ENCODE assay signal across 9 cellular contexts in genomic region chr17:75346906-75347305, GRCh38. TPM values are rescaled to one million over a fixed set of nuclear protein-coding genes. Genes with fewer than 3 reads are reported as not detected.
DNase-seq lines count a peak whose midpoint lies in the region; TF ChIP-seq lines count a peak whose summit lies in the region.
"Had no signal": no experiment of that assay in that cellular context is flagged by ENCODE, and none has a peak within 500 bp of the region (broad histone marks: within the 10 kb centered on the region; RNA-seq: fewer than 3 reads in every experiment).

No MANE protein-coding gene starts in this region.

- no peak overlapping the region for H4K8ac ChIP-seq in neuronal stem cell (ENCODE audit: low read depth, low read length)

- no peak for TF ChIP-seq CTCF in GM12864 (IDR thresholded peaks at IDR 0.05; ENCODE audit: low read depth, low read length, missing control alignments)
- TF ChIP-seq CTCF in Loucy (conservative IDR thresholded peaks at IDR 0.05; ENCODE audit: low read length) = no peak
- no peak for TF ChIP-seq CTCF in astrocyte of the spinal cord (IDR thresholded peaks at IDR 0.05; ENCODE audit: low read depth, low read length)

- H3K27me3 ChIP-seq in Loucy (ENCODE audit: insufficient read depth, low read length, poor library complexity, severe bottlenecking) (no peaks in the 10 kb centered on the region), neuronal stem cell (ENCODE audit: control insufficient read depth in 3 of 3, insufficient read depth in 3 of 3, low read depth in 1 of 3, low read length in 3 of 3) (no peaks in the 10 kb centered on the region)
- H3K27me3 ChIP-seq: testis had no signal

- H3K4ac ChIP-seq in neuronal stem cell (ENCODE audit: low read length) = no peak overlapping the region

- H4K20me1 ChIP-seq in Loucy (ENCODE audit: insufficient read depth, low read length, poor library complexity, severe bottlenecking) = peaks cover 24% of the 10 kb centered on the region

- H3K9me2 ChIP-seq in Loucy (replicated peaks; ENCODE audit: low read depth, low read length) = no peaks in the 10 kb centered on the region

- no peak overlapping the region for H2BK5ac ChIP-seq in neuronal stem cell (ENCODE audit: low read length)

- no peak overlapping the region for H3K18ac ChIP-seq in neuronal stem cell (ENCODE audit: low read length)

- no peak overlapping the region for H4K91ac ChIP-seq in neuronal stem cell (ENCODE audit: low read depth, low read length, poor library complexity)

- peak overlapping the region; percentile 21 for H3K27ac ChIP-seq in neuronal stem cell (replicated peaks; ENCODE audit: low read length)
- H3K27ac ChIP-seq: testis had no signal

- no peak overlapping the region for H3K14ac ChIP-seq in neuronal stem cell (ENCODE audit: low read length)

- H3K4me3 ChIP-seq in GM12864 (ENCODE audit: low read depth, low read length) = peak overlapping the region; percentile 53
- H3K4me3 ChIP-seq in Loucy (ENCODE audit: low read length, poor library complexity, severe bottlenecking) = peak overlapping the region; percentile 26
- H3K4me3 ChIP-seq in astrocyte of the spinal cord (ENCODE audit: low read depth, low read length) = no peak overlapping the region
- no peak overlapping the region for H3K4me3 ChIP-seq in neuronal stem cell (ENCODE audit: low read length in 2 of 2)
- H3K4me3 ChIP-seq: testis had no signal

- peak overlapping the region; percentile 64 for H3K4me2 ChIP-seq in Loucy (ENCODE audit: low read depth, low read length, poor library complexity, severe bottlenecking)
- no peak overlapping the region for H3K4me2 ChIP-seq in neuronal stem cell (ENCODE audit: insufficient read depth, low read length, poor library complexity, severe bottlenecking)

- no peak overlapping the region for H2BK12ac ChIP-seq in neuronal stem cell (ENCODE audit: low read length)

- peaks cover 70% of the 10 kb centered on the region for H3K4me1 ChIP-seq in Loucy (ENCODE audit: insufficient read depth, low read length, poor library complexity, severe bottlenecking)
- peaks cover 21 to 28% of the 10 kb centered on the region in 2 donors for H3K4me1 ChIP-seq in neuronal stem cell (ENCODE audit: control insufficient read depth in 2 of 2, insufficient read depth in 1 of 2, low read depth in 1 of 2, low read length in 2 of 2)

- no peak for DNase-seq in GM12864 (ENCODE audit: low read depth)
- peak; percentile 57 for DNase-seq in astrocyte of the spinal cord (ENCODE audit: low read depth, low spot score)
- peak; percentile 20 for DNase-seq in neuronal stem cell (ENCODE audit: low spot score)
- no peak for DNase-seq in NK-92 (lab: John Stamatoyannopoulos, UW; ENCODE audit: unreplicated experiment)
- DNase-seq in cerebellar nuclear complex (lab: John Stamatoyannopoulos, UW) = no peak
- DNase-seq in globus pallidus (ENCODE audit: low spot score) = no peak
- no peak for DNase-seq in NCI-H446 (lab: John Stamatoyannopoulos, UW)
- DNase-seq: testis had no signal

- no peaks in the 10 kb centered on the region; the same call in 1 of the 2 replicates for H3K36me3 ChIP-seq in Loucy (ENCODE audit: insufficient read depth, low read length)
- no peaks in the 10 kb centered on the region for H3K36me3 ChIP-seq in neuronal stem cell (replicated peaks in 1 of 2; ENCODE audit: control insufficient read depth in 2 of 2, insufficient read depth in 2 of 2, low read length in 2 of 2)

- H3F3A ChIP-seq in Loucy (ENCODE audit: low read depth) = peaks cover 4% of the 10 kb centered on the region; the same call in 1 of the 2 replicates

- no peaks in the 10 kb centered on the region for H3K9me3 ChIP-seq in Loucy (ENCODE audit: insufficient read depth, low read depth, low read length)
- H3K9me3 ChIP-seq in neuronal stem cell (replicated peaks in 1 of 2; ENCODE audit: control insufficient read depth in 2 of 2, insufficient read depth in 1 of 2, low read depth in 1 of 2, low read length in 2 of 2) = no peaks in the 10 kb centered on the region
- H3K9me3 ChIP-seq: testis had no signal

- H2BK15ac ChIP-seq in neuronal stem cell (ENCODE audit: low read length) = no peak overlapping the region

- whole genome bisulfite sequencing in neuronal stem cell (ENCODE audit: extremely low coverage in 2 of 2, insufficient read length in 2 of 2, insufficient replicate concordance in 1 of 2), 2 donors = no CpG with 5 or more reads among the region's 6 CpGs

- in situ Hi-C loops in astrocyte of the spinal cord (cut with HindIII; ENCODE audit: low sequenced_read_pairs) = no loop called here

- H2AFZ ChIP-seq in Loucy (ENCODE audit: low read length) (no peak overlapping the region), neuronal stem cell (ENCODE audit: low read length) (no peak overlapping the region)

- H3K79me1 ChIP-seq in neuronal stem cell (ENCODE audit: low read depth, low read length) = peaks cover 6% of the 10 kb centered on the region

- H3K79me2 ChIP-seq in Loucy (ENCODE audit: insufficient read depth, low read length) = peaks cover 97% of the 10 kb centered on the region

- no peak overlapping the region for H2BK120ac ChIP-seq in neuronal stem cell (ENCODE audit: low read depth, low read length)

- H3K23ac ChIP-seq in neuronal stem cell (ENCODE audit: low read depth, low read length, poor library complexity) = no peak overlapping the region

- H3K9ac ChIP-seq in Loucy (ENCODE audit: low read depth, low read length, poor library complexity, severe bottlenecking) (peak overlapping the region; percentile 59), neuronal stem cell (ENCODE audit: low read depth, low read length, poor library complexity) (no peak overlapping the region)

- no peak overlapping the region for H2AK5ac ChIP-seq in neuronal stem cell (ENCODE audit: low read depth, low read length)

RNA-seq across cellular contexts. Expression of gene SLC25A19, which starts 57.7 kb away (rescaled TPM):
- 9.2 TPM for polyA plus RNA-seq in neuronal stem cell (2013, experiment 1 of 2)
- 9.1 TPM for polyA plus RNA-seq in neuronal stem cell (2013, experiment 2 of 2)

RNA-seq across cellular contexts. Expression of gene GRB2, which starts 58.6 kb away (rescaled TPM):
- 72.0 TPM for polyA plus RNA-seq in neuronal stem cell (2013, experiment 1 of 2)
- 76.5 TPM for polyA plus RNA-seq in neuronal stem cell (2013, experiment 2 of 2)

Comparison
In these comparisons a context has a peak if more than half of its experiments do, and no peak if none do; other contexts are left out.
1. DNase-seq: peak in astrocyte of the spinal cord (single experiment) and neuronal stem cell (single experiment); none in GM12864 (single experiment), NK-92 (single experiment), cerebellar nuclear complex (0 of 2), globus pallidus (single experiment) and NCI-H446 (0 of 2).
2. H3K4me3 ChIP-seq: peak in GM12864 (single experiment) and Loucy (single experiment); none in astrocyte of the spinal cord (single experiment) and neuronal stem cell (0 of 2).